34 cellular contexts compared by ENCODE assay signal in genomic region chr3:31509147-31509728, GRCh38. TPM values are rescaled to one million over a fixed set of nuclear protein-coding genes. Genes with fewer than 3 reads are reported as not detected.
A peak's percentile ranks its signal among the peaks of the same experiment; 100 is the strongest.
DNase-seq lines count a peak whose midpoint lies in the region; ATAC-seq and TF ChIP-seq lines count a peak whose summit lies in the region.
"Had no signal": no experiment of that assay in that cellular context is flagged by ENCODE, and none has a peak within 500 bp of the region (broad histone marks: within the 10 kb centered on the region; RNA-seq: fewer than 3 reads in every experiment).

No MANE protein-coding gene starts in this region.

- intact Hi-C loops in activated CD4-positive, alpha-beta memory T cell treated with anti-CD3 and anti-CD28 coated beads for 36 hours (cut with micrococcal nuclease): loop anchor here (1.0 to 5.0 kb wide), 2 partner anchors 23 to 47 kb away; partner anchors contain the start of gene STT3B
- intact Hi-C loops in activated CD8-positive, alpha-beta T cell treated with anti-CD3 and anti-CD28 coated beads for 36 hours (cut with micrococcal nuclease): no loop called here
- intact Hi-C loops in naive thymus-derived CD4-positive, alpha-beta T cell (cut with micrococcal nuclease): no loop called here

- POLR2A ChIA-PET in activated CD4-positive, alpha-beta memory T cell treated with anti-CD3 and anti-CD28 coated beads, Interleukin-2, amount 10 ng/mL, durations not matched to agents 7 days and 5 days (lab: Charles Lee): interaction anchor here (1.7 to 3.8 kb wide), 2 partner anchors 13 to 23 kb away, joined by 6 to 43 read pairs; partner anchors contain the start of gene STT3B
- POLR2A ChIA-PET in activated CD4-positive, alpha-beta memory T cell treated with anti-CD3 and anti-CD28 coated beads for 36 hours (lab: Charles Lee): interaction anchor here (2.0 kb wide), 1 partner anchor 24 kb away, joined by 8 read pairs; the partner anchor contains the start of gene STT3B
- POLR2A ChIA-PET in activated CD8-positive, alpha-beta T cell treated with anti-CD3 and anti-CD28 coated beads for 36 hours (lab: Charles Lee): interaction anchor here (1.2 kb wide), 1 partner anchor 24 kb away, joined by 3 read pairs; no protein-coding TSS in a partner anchor
- POLR2A ChIA-PET in naive thymus-derived CD4-positive, alpha-beta T cell (lab: Charles Lee): interaction anchor here (0.8 to 2.1 kb wide), 4 partner anchors 13 to 47 kb away, joined by 3 to 13 read pairs (median 3); partner anchors contain the start of gene STT3B

- no peak for DNase-seq in activated CD4-positive, alpha-beta memory T cell treated with anti-CD3 and anti-CD28 coated beads, Interleukin-2, amount 10 ng/mL, durations not matched to agents 7 days and 5 days
- no peak for DNase-seq in activated CD4-positive, alpha-beta memory T cell treated with anti-CD3 and anti-CD28 coated beads for 36 hours
- DNase-seq in DND-41 (no peak), amniotic stem cell (lab: John Stamatoyannopoulos, UW) (no peak), NCI-H1694 (lab: John Stamatoyannopoulos, UW) (no peak)
- DNase-seq in activated CD8-positive, alpha-beta T cell treated with anti-CD3 and anti-CD28 coated beads for 36 hours: no peak
- DNase-seq in naive thymus-derived CD4-positive, alpha-beta T cell: no peak
- DNase-seq: activated CD4-positive, alpha-beta T cell treated with anti-CD3 and anti-CD28 coated beads, Interleukin-2, amount 50 U/mL, for 48 hours; activated effector memory CD4-positive, alpha-beta T cell treated with anti-CD3 and anti-CD28 coated beads, Interleukin-2, amount 50 U/mL, for 16 hours; DMS 273 treated with DMSO at 0.1 percent for 48 hours; dorsolateral prefrontal cortex; EL; foreskin fibroblast; heart left ventricle; islet precursor cell; KG1; left ventricle myocardium superior; MM.1S; NCI-H1417 treated with DMSO at 0.1 percent for 48 hours; NCI-H748 treated with DMSO at 0.1 percent for 48 hours; posterior cingulate gyrus; SHP77; stimulated activated CD4-positive, alpha-beta T cell treated with anti-CD3 and anti-CD28 coated beads, Interleukin-2, amount 100 ng/mL, for 24 hours; stomach; T1000 had no signal

- peaks cover 2% of the 10 kb centered on the region for H3K36me3 Mint-ChIP-seq in activated CD4-positive, alpha-beta memory T cell treated with anti-CD3 and anti-CD28 coated beads, Interleukin-2, amount 10 ng/mL, durations not matched to agents 7 days and 5 days (ENCODE audit: low read depth)
- peaks cover 1% of the 10 kb centered on the region for H3K36me3 Mint-ChIP-seq in activated CD4-positive, alpha-beta memory T cell treated with anti-CD3 and anti-CD28 coated beads for 36 hours
- H3K36me3 Mint-ChIP-seq in activated CD8-positive, alpha-beta T cell treated with anti-CD3 and anti-CD28 coated beads for 36 hours (ENCODE audit: low read depth): no peaks in the 10 kb centered on the region
- peaks cover 0 to 5% (median 0%) of the 10 kb centered on the region in 5 donors for H3K36me3 Mint-ChIP-seq in naive thymus-derived CD4-positive, alpha-beta T cell

- no peak overlapping the region for H2AFZ ChIP-seq in DND-41 (ENCODE audit: low read depth, low read length)

- H3K9me3 ChIP-seq in DND-41 (ENCODE audit: insufficient read depth, low read length, severe bottlenecking): no peaks in the 10 kb centered on the region
- no peaks in the 10 kb centered on the region for H3K9me3 ChIP-seq in naive thymus-derived CD4-positive, alpha-beta T cell (ENCODE audit: control insufficient read depth in 2 of 3, low read length in 3 of 3)
- H3K9me3 ChIP-seq: esophagus muscularis mucosa, heart left ventricle, neutrophil, right atrium auricular region, stomach, vagina had no signal

- no peak for TF ChIP-seq CTCF in DND-41 (IDR thresholded peaks at IDR 0.05; ENCODE audit: borderline replicate concordance, extremely low read depth, low read length, poor library complexity, severe bottlenecking)
- no peak for TF ChIP-seq CTCF in activated CD8-positive, alpha-beta T cell treated with anti-CD3 and anti-CD28 coated beads for 36 hours (IDR thresholded peaks at IDR 0.05)

- H3K79me2 ChIP-seq in DND-41 (ENCODE audit: insufficient read depth, low read length): no peaks in the 10 kb centered on the region

- H3K27ac ChIP-seq in DND-41 (ENCODE audit: low read length): no peak overlapping the region
- no peak overlapping the region for H3K27ac ChIP-seq in naive thymus-derived CD4-positive, alpha-beta T cell (ENCODE audit: low read depth, low read length)
- H3K27ac ChIP-seq: dorsolateral prefrontal cortex, esophagus muscularis mucosa, heart left ventricle, HL-60, neutrophil, right atrium auricular region, stomach, vagina, VCaP had no signal

- H3K27ac Mint-ChIP-seq in activated CD4-positive, alpha-beta memory T cell treated with anti-CD3 and anti-CD28 coated beads, Interleukin-2, amount 10 ng/mL, durations not matched to agents 7 days and 5 days: peak overlapping the region; percentile 62
- H3K27ac Mint-ChIP-seq in activated CD4-positive, alpha-beta memory T cell treated with anti-CD3 and anti-CD28 coated beads for 36 hours: no peak overlapping the region
- H3K27ac Mint-ChIP-seq in activated CD8-positive, alpha-beta T cell treated with anti-CD3 and anti-CD28 coated beads for 36 hours: peak overlapping the region; percentile 84
- H3K27ac Mint-ChIP-seq in naive thymus-derived CD4-positive, alpha-beta T cell: peak overlapping the region in 8 of 9 donors; percentile 5 to 87 (median 50)

- CTCF ChIA-PET in activated CD4-positive, alpha-beta memory T cell treated with anti-CD3 and anti-CD28 coated beads, Interleukin-2, amount 10 ng/mL, durations not matched to agents 7 days and 5 days (lab: Charles Lee): interaction anchor here (0.7 to 1.3 kb wide), 6 partner anchors 9 to 605 kb away, joined by 3 to 7 read pairs (median 4); partner anchors contain the start of gene STT3B
- CTCF ChIA-PET in activated CD4-positive, alpha-beta memory T cell treated with anti-CD3 and anti-CD28 coated beads for 36 hours (lab: Charles Lee): interaction anchor here (1.5 to 1.6 kb wide), 2 partner anchors 22 to 42 kb away, joined by 4 to 7 read pairs; no protein-coding TSS in a partner anchor
- CTCF ChIA-PET in activated CD8-positive, alpha-beta T cell treated with anti-CD3 and anti-CD28 coated beads for 36 hours (lab: Charles Lee): interaction anchor here (1.8 kb wide), 2 partner anchors 11 to 24 kb away, joined by 7 read pairs; partner anchors contain the start of gene STT3B
- CTCF ChIA-PET in naive thymus-derived CD4-positive, alpha-beta T cell (lab: Charles Lee): interaction anchor here (0.7 to 1.2 kb wide), 2 partner anchors 12 to 23 kb away, joined by 3 to 4 read pairs; partner anchors contain the start of gene STT3B

- H3K27me3 Mint-ChIP-seq in activated CD4-positive, alpha-beta memory T cell treated with anti-CD3 and anti-CD28 coated beads, Interleukin-2, amount 10 ng/mL, durations not matched to agents 7 days and 5 days: no peaks in the 10 kb centered on the region
- H3K27me3 Mint-ChIP-seq in activated CD4-positive, alpha-beta memory T cell treated with anti-CD3 and anti-CD28 coated beads for 36 hours: no peaks in the 10 kb centered on the region
- H3K27me3 Mint-ChIP-seq in activated CD8-positive, alpha-beta T cell treated with anti-CD3 and anti-CD28 coated beads for 36 hours: no peaks in the 10 kb centered on the region
- peaks cover 0 to 4% (median 0%) of the 10 kb centered on the region in 5 donors for H3K27me3 Mint-ChIP-seq in naive thymus-derived CD4-positive, alpha-beta T cell

- H3K9ac ChIP-seq in DND-41 (ENCODE audit: low read depth, low read length): no peak overlapping the region

- peaks cover 32% of the 10 kb centered on the region for H3K4me1 ChIP-seq in DND-41 (ENCODE audit: insufficient read depth, low read length)
- peaks cover 21 to 33% of the 10 kb centered on the region in 2 donors for H3K4me1 ChIP-seq in naive thymus-derived CD4-positive, alpha-beta T cell (ENCODE audit: control insufficient read depth in 2 of 2, insufficient read depth in 2 of 2, low read length in 2 of 2)
- H3K4me1 ChIP-seq: esophagus muscularis mucosa, heart left ventricle, right atrium auricular region, stomach, vagina had no signal

- no peaks in the 10 kb centered on the region for H3K36me3 ChIP-seq in DND-41 (ENCODE audit: insufficient read depth, low read length)
- H3K36me3 ChIP-seq in naive thymus-derived CD4-positive, alpha-beta T cell (ENCODE audit: control insufficient read depth in 2 of 3, insufficient read depth in 3 of 3, low read length in 3 of 3): no peaks in the 10 kb centered on the region
- H3K36me3 ChIP-seq: esophagus muscularis mucosa, heart left ventricle, neutrophil, right atrium auricular region, stomach, vagina had no signal

- H3K4me3 Mint-ChIP-seq in activated CD4-positive, alpha-beta memory T cell treated with anti-CD3 and anti-CD28 coated beads, Interleukin-2, amount 10 ng/mL, durations not matched to agents 7 days and 5 days: no peak overlapping the region
- no peak overlapping the region for H3K4me3 Mint-ChIP-seq in activated CD4-positive, alpha-beta memory T cell treated with anti-CD3 and anti-CD28 coated beads for 36 hours
- peak overlapping the region; percentile 9 for H3K4me3 Mint-ChIP-seq in activated CD8-positive, alpha-beta T cell treated with anti-CD3 and anti-CD28 coated beads for 36 hours
- peak overlapping the region in 8 of 10 donors; percentile 10 to 61 (median 47) for H3K4me3 Mint-ChIP-seq in naive thymus-derived CD4-positive, alpha-beta T cell

- ATAC-seq in DND-41 (ENCODE audit: insufficient read depth, low read depth): peak; percentile 20; the same call in 1 of the 3 replicates
- ATAC-seq in activated CD8-positive, alpha-beta T cell treated with anti-CD3 and anti-CD28 coated beads for 36 hours: peak; percentile 49
- ATAC-seq in naive thymus-derived CD4-positive, alpha-beta T cell: no peak
- ATAC-seq in HG02763 (IDR thresholded peaks at IDR 0.05; ENCODE audit: unreplicated experiment): no peak
- ATAC-seq: heart left ventricle, left ventricle myocardium superior, Panc1 had no signal

- H3K27me3 ChIP-seq in DND-41 (ENCODE audit: insufficient read depth, low read length, poor library complexity): no peaks in the 10 kb centered on the region
- H3K27me3 ChIP-seq in naive thymus-derived CD4-positive, alpha-beta T cell (ENCODE audit: control insufficient read depth in 2 of 2, insufficient read depth in 2 of 2, low read length in 2 of 2): no peaks in the 10 kb centered on the region
- H3K27me3 ChIP-seq: esophagus muscularis mucosa, neutrophil, right atrium auricular region, stomach, vagina had no signal

- no peaks in the 10 kb centered on the region for H4K20me1 ChIP-seq in DND-41 (ENCODE audit: insufficient read depth, low read length)

- H3K4me2 ChIP-seq in DND-41 (ENCODE audit: insufficient read depth, low read length): no peak overlapping the region
- H3K4me2 ChIP-seq: smooth muscle cell had no signal

- H3K4me3 ChIP-seq in DND-41 (ENCODE audit: low read depth in 1 of 2, low read length in 2 of 2): no peak overlapping the region
- no peak overlapping the region for H3K4me3 ChIP-seq in naive thymus-derived CD4-positive, alpha-beta T cell (ENCODE audit: low read length)
- H3K4me3 ChIP-seq: dorsolateral prefrontal cortex, esophagus muscularis mucosa, heart left ventricle, right atrium auricular region, smooth muscle cell, stomach, vagina had no signal

- peaks cover 51% of the 10 kb centered on the region for H3K4me1 Mint-ChIP-seq in activated CD4-positive, alpha-beta memory T cell treated with anti-CD3 and anti-CD28 coated beads, Interleukin-2, amount 10 ng/mL, durations not matched to agents 7 days and 5 days
- H3K4me1 Mint-ChIP-seq in activated CD4-positive, alpha-beta memory T cell treated with anti-CD3 and anti-CD28 coated beads for 36 hours (ENCODE audit: low read depth): peaks cover 50% of the 10 kb centered on the region
- peaks cover 43% of the 10 kb centered on the region for H3K4me1 Mint-ChIP-seq in activated CD8-positive, alpha-beta T cell treated with anti-CD3 and anti-CD28 coated beads for 36 hours (ENCODE audit: low read depth)
- H3K4me1 Mint-ChIP-seq in naive thymus-derived CD4-positive, alpha-beta T cell: peaks cover 40 to 54% (median 49%) of the 10 kb centered on the region in 7 donors

- H3K9me3 Mint-ChIP-seq in activated CD4-positive, alpha-beta memory T cell treated with anti-CD3 and anti-CD28 coated beads, Interleukin-2, amount 10 ng/mL, durations not matched to agents 7 days and 5 days: peaks cover 5% of the 10 kb centered on the region
- no peaks in the 10 kb centered on the region for H3K9me3 Mint-ChIP-seq in activated CD4-positive, alpha-beta memory T cell treated with anti-CD3 and anti-CD28 coated beads for 36 hours
- peaks cover 2% of the 10 kb centered on the region for H3K9me3 Mint-ChIP-seq in activated CD8-positive, alpha-beta T cell treated with anti-CD3 and anti-CD28 coated beads for 36 hours
- peaks cover 0 to 4% (median 0%) of the 10 kb centered on the region in 11 donors for H3K9me3 Mint-ChIP-seq in naive thymus-derived CD4-positive, alpha-beta T cell

RNA-seq across cellular contexts. Expression of gene STT3B, which starts 23.5 kb away (rescaled TPM):
- 100 to 1,000 TPM; 199 to 201 TPM for total RNA-seq in activated CD4-positive, alpha-beta memory T cell treated with anti-CD3 and anti-CD28 coated beads, Interleukin-2, amount 10 ng/mL, durations not matched to agents 7 days and 5 days
- 100 to 1,000 TPM; 115 to 117 TPM for total RNA-seq in activated CD4-positive, alpha-beta memory T cell treated with anti-CD3 and anti-CD28 coated beads for 36 hours
- 100 to 1,000 TPM in 1 of 2 experiments, 10 to 100 TPM in 1; 92.8 to 103 TPM for total RNA-seq in activated CD8-positive, alpha-beta T cell treated with anti-CD3 and anti-CD28 coated beads for 36 hours
- 100 to 1,000 TPM; 115 to 149 (median 131) TPM for total RNA-seq in naive thymus-derived CD4-positive, alpha-beta T cell
- 100 to 1,000 TPM; 109 to 140 TPM for polyA plus RNA-seq in naive thymus-derived CD4-positive, alpha-beta T cell

Comparison
In these comparisons a context has a peak if more than half of its experiments do, and no peak if none do; other contexts are left out.
1. H3K4me3 Mint-ChIP-seq: peak in activated CD8-positive, alpha-beta T cell treated with anti-CD3 and anti-CD28 coated beads for 36 hours (single experiment) and naive thymus-derived CD4-positive, alpha-beta T cell (8 of 10); none in activated CD4-positive, alpha-beta memory T cell treated with anti-CD3 and anti-CD28 coated beads, Interleukin-2, amount 10 ng/mL, durations not matched to agents 7 days and 5 days (single experiment) and activated CD4-positive, alpha-beta memory T cell treated with anti-CD3 and anti-CD28 coated beads for 36 hours (single experiment).
2. ATAC-seq: peak in DND-41 (single experiment) and activated CD8-positive, alpha-beta T cell treated with anti-CD3 and anti-CD28 coated beads for 36 hours (single experiment); none in naive thymus-derived CD4-positive, alpha-beta T cell (single experiment) and HG02763 (single experiment).